Comparison of ENCODE assay signal across 39 cellular contexts in genomic region chr20:38545771-38546170, GRCh38. TPM values are rescaled to one million over a fixed set of nuclear protein-coding genes. Genes with fewer than 3 reads are reported as not detected.
"Had no signal": no experiment of that assay in that cellular context is flagged by ENCODE, and none has a peak within 500 bp of the region (broad histone marks: within the 10 kb centered on the region; RNA-seq: fewer than 3 reads in every experiment).

No MANE protein-coding gene starts in this region.

- H3K27me3 ChIP-seq: MG63 had no signal

- H3K27ac ChIP-seq: KMS-11 had no signal

- H3K4me3 ChIP-seq: MG63 had no signal

- H3K9me3 ChIP-seq: MG63 had no signal

- DNase-seq: Karpas-422, Kasumi-1, KBM-7, KG1, MG63, MM.1S, MV-4-11, NCI-H1048, NCI-H1092, NCI-H1105, NCI-H1105 treated with DMSO at 0.1 percent for 48 hours, NCI-H1417, NCI-H1417 treated with DMSO at 0.1 percent for 48 hours, NCI-H1436, NCI-H1436 treated with DMSO at 0.1 percent for 48 hours, NCI-H146, NCI-H1694, NCI-H1694 treated with DMSO at 0.1 percent for 48 hours, NCI-H187, NCI-H187 treated with DMSO at 0.1 percent for 48 hours, NCI-H1930, NCI-H2029, NCI-H2029 treated with DMSO at 0.1 percent for 48 hours, NCI-H2081, NCI-H2081 treated with DMSO at 0.1 percent for 48 hours, NCI-H2107, NCI-H2171, NCI-H2171 treated with DMSO at 0.1 percent for 48 hours, NCI-H2227 treated with DMSO at 0.1 percent for 48 hours, NCI-H226, NCI-H345, NCI-H446, NCI-H446 treated with DMSO at 0.1 percent for 48 hours, NCI-H510A had no signal

RNA-seq across cellular contexts. Expression of gene ADIG, which starts 35.2 kb away (rescaled TPM):
- total RNA-seq: LHCN-M2, M059J, MCF 10A, NCI-H460 had no signal

RNA-seq across cellular contexts. Expression of gene ARHGAP40, which starts 55.8 kb away (rescaled TPM):
- total RNA-seq: LHCN-M2, MCF 10A had no signal
